In the genomic region with DNA sequence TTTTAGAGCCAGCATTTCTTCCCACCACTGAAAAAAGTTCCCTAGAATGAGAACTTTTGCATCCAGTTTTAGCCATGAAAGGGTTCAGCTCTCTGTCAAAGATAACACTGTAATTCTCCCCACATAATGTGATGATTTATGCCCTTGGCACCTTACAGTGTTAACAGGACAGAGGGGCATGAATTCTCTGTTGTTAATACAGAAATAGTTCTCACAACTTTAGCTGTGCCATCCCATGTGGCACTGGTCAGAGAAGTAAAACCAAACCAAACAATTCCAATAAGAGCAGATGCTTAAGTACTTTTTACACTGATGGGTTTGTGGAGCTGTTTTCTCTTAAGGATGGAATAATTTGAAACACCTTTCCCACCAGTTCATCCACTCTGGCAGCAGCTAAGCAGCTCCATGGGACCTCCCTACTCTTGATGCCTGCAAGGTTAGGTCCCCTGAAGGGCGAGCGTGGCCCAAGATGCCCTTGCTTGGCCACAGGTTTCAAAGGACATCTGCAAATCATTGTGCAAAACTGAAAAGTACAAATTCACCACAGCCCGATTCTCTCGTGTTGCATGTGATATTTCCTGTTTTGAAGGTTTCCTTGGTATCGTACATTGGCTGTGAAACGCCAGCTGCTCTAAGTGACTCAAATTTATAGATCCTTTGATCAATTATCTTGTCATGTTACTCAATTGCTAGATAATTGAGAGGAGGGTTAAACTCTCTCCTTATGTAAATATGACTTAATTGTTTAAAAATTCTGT, we compare ENCODE assay signal across 10 cellular contexts.
DNase-seq lines count a peak whose midpoint lies in the region; ATAC-seq and TF ChIP-seq lines count a peak whose summit lies in the region.
"Had no signal": no experiment of that assay in that cellular context is flagged by ENCODE, and none has a peak within 500 bp of the region (broad histone marks: within the 10 kb centered on the region; RNA-seq: fewer than 3 reads in every experiment).

No MANE protein-coding gene starts in this region.

- H4K91ac ChIP-seq in trophoblast cell (ENCODE audit: low read depth, low read length), result no peak overlapping the region

- no peak overlapping the region for H3K14ac ChIP-seq in trophoblast cell (ENCODE audit: low read length)

- no peak overlapping the region for H2AK5ac ChIP-seq in trophoblast cell (ENCODE audit: low read length)

- H3K27ac ChIP-seq in KMS-11 (peak overlapping the region; percentile 13; the same call in 1 of the 2 replicates), trophoblast cell (ENCODE audit: low read depth, low read length) (no peak overlapping the region)
- H3K27ac ChIP-seq: 22Rv1 had no signal

- H3K4ac ChIP-seq in trophoblast cell (ENCODE audit: low read depth, low read length), result no peak overlapping the region

- no peaks in the 10 kb centered on the region for H3K9me3 ChIP-seq in trophoblast cell (ENCODE audit: insufficient read depth, low read depth, low read length)

- no peak overlapping the region for H4K8ac ChIP-seq in trophoblast cell (ENCODE audit: low read depth, low read length)

- H3K27me3 ChIP-seq in KMS-11 (ENCODE audit: insufficient read depth, low read depth), result 0 out of 2 replicates have a peak, but pooled peaks cover 2% of the 10 kb centered on the region
- H3K27me3 ChIP-seq in trophoblast cell (ENCODE audit: insufficient read depth, low read length), result no peaks in the 10 kb centered on the region

- DNase-seq in DMS53 (lab: John Stamatoyannopoulos, UW), result peak; percentile 59
- no peak for DNase-seq in DMS53 treated with DMSO at 0.1 percent for 48 hours (lab: John Stamatoyannopoulos, UW; ENCODE audit: unreplicated experiment)
- peak; percentile 6 for DNase-seq in activated T-helper 1 cell treated with anti-CD3 and anti-CD28 coated beads, Interleukin-12 subunit alpha, Interleukin-12 subunit beta, Interleukin-2, Interleukin-4 antibody, amounts not matched to agents 30 ng/mL and 10 ng/mL and 1 ng/mL, durations not matched to agents 14 hours and 24 hours and 36 hours (ENCODE audit: low spot score)
- DNase-seq in omental fat pad (ENCODE audit: low spot score), result no peak
- DNase-seq in trophoblast cell, result no peak
- DNase-seq in foreskin melanocyte, result no peak
- DNase-seq: glutamatergic neuron had no signal

- H3K4me1 ChIP-seq in KMS-11 (ENCODE audit: low read depth, poor library complexity, severe bottlenecking) (peaks cover 59% of the 10 kb centered on the region), trophoblast cell (ENCODE audit: control insufficient read depth in 1 of 2, insufficient read depth in 2 of 2, low read length in 2 of 2) (no peaks in the 10 kb centered on the region)

- H4K20me1 ChIP-seq in KMS-11 (ENCODE audit: insufficient read depth), result no peaks in the 10 kb centered on the region

- H3K79me1 ChIP-seq in trophoblast cell (ENCODE audit: low read length), result no peaks in the 10 kb centered on the region

- TF ChIP-seq CTCF in KMS-11 (conservative IDR thresholded peaks at IDR 0.05; ENCODE audit: low read depth, low read length) (no peak), omental fat pad (IDR thresholded peaks at IDR 0.05) (no peak)

- H3K23ac ChIP-seq in trophoblast cell (ENCODE audit: low read length), result no peak overlapping the region

- H3K27ac Mint-ChIP-seq in activated T-helper 1 cell treated with anti-CD3 and anti-CD28 coated beads, Interleukin-12 subunit alpha, Interleukin-12 subunit beta, Interleukin-2, Interleukin-4 antibody, amounts not matched to agents 30 ng/mL and 10 ng/mL and 1 ng/mL, durations not matched to agents 14 hours and 24 hours and 36 hours, result no peak overlapping the region

- no peak overlapping the region for H4K12ac ChIP-seq in trophoblast cell (ENCODE audit: low read depth, low read length)

- H3K4me3 ChIP-seq in KMS-11 (IDR thresholded peaks at IDR 0.05; ENCODE audit: insufficient read depth, low read depth, low read length) (no peak overlapping the region), trophoblast cell (ENCODE audit: low read depth, low read length) (no peak overlapping the region)

- H2BK120ac ChIP-seq in trophoblast cell (ENCODE audit: insufficient read depth, low read length, poor library complexity), result no peak overlapping the region

- peaks cover 16% of the 10 kb centered on the region for H3K9me3 Mint-ChIP-seq in activated T-helper 1 cell treated with anti-CD3 and anti-CD28 coated beads, Interleukin-12 subunit alpha, Interleukin-12 subunit beta, Interleukin-2, Interleukin-4 antibody, amounts not matched to agents 30 ng/mL and 10 ng/mL and 1 ng/mL, durations not matched to agents 14 hours and 24 hours and 36 hours

- H2BK5ac ChIP-seq in trophoblast cell (ENCODE audit: low read depth, low read length, poor library complexity), result no peak overlapping the region

- peaks cover 28% of the 10 kb centered on the region for H3K4me1 Mint-ChIP-seq in activated T-helper 1 cell treated with anti-CD3 and anti-CD28 coated beads, Interleukin-12 subunit alpha, Interleukin-12 subunit beta, Interleukin-2, Interleukin-4 antibody, amounts not matched to agents 30 ng/mL and 10 ng/mL and 1 ng/mL, durations not matched to agents 14 hours and 24 hours and 36 hours (ENCODE audit: low read depth)

- intact Hi-C loops in activated T-helper 1 cell treated with anti-CD3 and anti-CD28 coated beads, Interleukin-12 subunit alpha, Interleukin-12 subunit beta, Interleukin-2, Interleukin-4 antibody, amounts not matched to agents 30 ng/mL and 10 ng/mL and 1 ng/mL, durations not matched to agents 14 hours and 24 hours and 36 hours (cut with micrococcal nuclease), result loop anchor here (1.0 to 2.0 kb wide), 3 partner anchors 90 to 293 kb away; no protein-coding TSS in a partner anchor

- H3K4me2 ChIP-seq in KMS-11 (peak overlapping the region; percentile 66), trophoblast cell (ENCODE audit: low read length) (no peak overlapping the region)

- H3K79me2 ChIP-seq in KMS-11 (ENCODE audit: insufficient read depth, low read depth) (no peaks in the 10 kb centered on the region), trophoblast cell (ENCODE audit: control insufficient read depth, insufficient read depth, low read length, poor library complexity) (no peaks in the 10 kb centered on the region)

- no peak overlapping the region for H2BK12ac ChIP-seq in trophoblast cell (ENCODE audit: low read length)

- peak overlapping the region; percentile 48 for H3K4me3 Mint-ChIP-seq in activated T-helper 1 cell treated with anti-CD3 and anti-CD28 coated beads, Interleukin-12 subunit alpha, Interleukin-12 subunit beta, Interleukin-2, Interleukin-4 antibody, amounts not matched to agents 30 ng/mL and 10 ng/mL and 1 ng/mL, durations not matched to agents 14 hours and 24 hours and 36 hours

- H3K36me3 ChIP-seq in KMS-11 (ENCODE audit: insufficient read depth) (no peaks in the 10 kb centered on the region), trophoblast cell (ENCODE audit: control insufficient read depth in 1 of 2, insufficient read depth in 2 of 2, low read length in 2 of 2) (no peaks in the 10 kb centered on the region)

- H3K9ac ChIP-seq in KMS-11 (no peak overlapping the region), trophoblast cell (ENCODE audit: low read length) (no peak overlapping the region)

- H3K27me3 Mint-ChIP-seq in activated T-helper 1 cell treated with anti-CD3 and anti-CD28 coated beads, Interleukin-12 subunit alpha, Interleukin-12 subunit beta, Interleukin-2, Interleukin-4 antibody, amounts not matched to agents 30 ng/mL and 10 ng/mL and 1 ng/mL, durations not matched to agents 14 hours and 24 hours and 36 hours (ENCODE audit: insufficient read depth), result no peaks in the 10 kb centered on the region

- H3K18ac ChIP-seq in trophoblast cell (ENCODE audit: low read length), result no peak overlapping the region

- H2AFZ ChIP-seq in KMS-11 (ENCODE audit: low read depth) (no peak overlapping the region), trophoblast cell (ENCODE audit: insufficient read depth, low read length, poor library complexity) (no peak overlapping the region)

- WGBS in trophoblast cell (ENCODE audit: extremely low coverage, insufficient coverage, insufficient read length), result no CpG with 5 or more reads among the region's 6 CpGs

- ATAC-seq in omental fat pad (ENCODE audit: low FRiP score), result peak; percentile 60
- ATAC-seq in HG03097 (IDR thresholded peaks at IDR 0.05; ENCODE audit: low FRiP score, unreplicated experiment), result no peak

- no peaks in the 10 kb centered on the region for H3K36me3 Mint-ChIP-seq in activated T-helper 1 cell treated with anti-CD3 and anti-CD28 coated beads, Interleukin-12 subunit alpha, Interleukin-12 subunit beta, Interleukin-2, Interleukin-4 antibody, amounts not matched to agents 30 ng/mL and 10 ng/mL and 1 ng/mL, durations not matched to agents 14 hours and 24 hours and 36 hours (ENCODE audit: low read depth)

Comparison
In these comparisons a context has a peak if more than half of its experiments do, and no peak if none do; other contexts are left out.
1. DNase-seq: peak in DMS53 (single experiment) and activated T-helper 1 cell treated with anti-CD3 and anti-CD28 coated beads, Interleukin-12 subunit alpha, Interleukin-12 subunit beta, Interleukin-2, Interleukin-4 antibody, amounts not matched to agents 30 ng/mL and 10 ng/mL and 1 ng/mL, durations not matched to agents 14 hours and 24 hours and 36 hours (single experiment); none in DMS53 treated with DMSO at 0.1 percent for 48 hours (single experiment), omental fat pad (single experiment), trophoblast cell (0 of 2) and foreskin melanocyte (single experiment).